ENCODE assay signal across 1 cellular context in genomic region chr19:39083983-39084731, GRCh38.
TF ChIP-seq lines count a peak whose summit lies in the region.

A gene with protein sequence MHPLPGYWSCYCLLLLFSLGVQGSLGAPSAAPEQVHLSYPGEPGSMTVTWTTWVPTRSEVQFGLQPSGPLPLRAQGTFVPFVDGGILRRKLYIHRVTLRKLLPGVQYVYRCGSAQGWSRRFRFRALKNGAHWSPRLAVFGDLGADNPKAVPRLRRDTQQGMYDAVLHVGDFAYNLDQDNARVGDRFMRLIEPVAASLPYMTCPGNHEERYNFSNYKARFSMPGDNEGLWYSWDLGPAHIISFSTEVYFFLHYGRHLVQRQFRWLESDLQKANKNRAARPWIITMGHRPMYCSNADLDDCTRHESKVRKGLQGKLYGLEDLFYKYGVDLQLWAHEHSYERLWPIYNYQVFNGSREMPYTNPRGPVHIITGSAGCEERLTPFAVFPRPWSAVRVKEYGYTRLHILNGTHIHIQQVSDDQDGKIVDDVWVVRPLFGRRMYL (plus strand): TSS chr19:39084368. CDS start chr19:39085270, 902 bp downstream.

TF ChIP-seq in HepG2, 621 proteins besides CTCF, POLR2A, EP300 and RAD21 (continued from another document):
- TF ChIP-seq MIXL1 (CRISPR knock-in tag; IDR thresholded peaks at IDR 0.05) (no peak), ZFAT (CRISPR knock-in tag; conservative IDR thresholded peaks at IDR 0.05) (no peak), ZNF235 (CRISPR knock-in tag; IDR thresholded peaks at IDR 0.05; ENCODE audit: borderline replicate concordance) (no peak)
